In genomic region chr9:131117762-131118145, GRCh38 we compare ENCODE assay signal across 12 cellular contexts. TPM values are rescaled to one million over a fixed set of nuclear protein-coding genes. Genes with fewer than 3 reads are reported as not detected.
"Had no signal": no experiment of that assay in that cellular context is flagged by ENCODE, and none has a peak within 500 bp of the region (broad histone marks: within the 10 kb centered on the region; RNA-seq: fewer than 3 reads in every experiment).

No MANE protein-coding gene starts in this region.

- H3K4me3 ChIP-seq: SK-N-MC, transverse colon had no signal

- H3K27me3 ChIP-seq: transverse colon had no signal

- H3K4me1 ChIP-seq: transverse colon had no signal

- H3K27ac ChIP-seq: SK-N-MC, transverse colon had no signal

- H3K9me3 ChIP-seq: transverse colon had no signal

- ATAC-seq: T-cell had no signal

- DNase-seq: activated B cell treated with CpG ODN at 0.5 μM for 24 hours; activated CD4-positive, alpha-beta T cell treated with anti-CD3 and anti-CD28 coated beads, Interleukin-2, amount 10 ng/mL, durations not matched to agents 7 days and 5 days; activated CD8-positive, alpha-beta memory T cell treated with anti-CD3 and anti-CD28 coated beads for 24 hours; brain microvascular endothelial cell; foreskin melanocyte; kidney glomerular epithelial cell; occipital lobe; stimulated activated CD4-positive, alpha-beta T cell treated with anti-CD3 and anti-CD28 coated beads, Interleukin-4, amount 100 ng/mL, for 1 hour; stimulated activated CD8-positive, alpha-beta memory T cell treated with anti-CD3 and anti-CD28 coated beads, Interleukin-4, amount 100 ng/mL, for 48 hours; T-cell; transverse colon had no signal

- H3K36me3 ChIP-seq: brain microvascular endothelial cell, transverse colon had no signal

RNA-seq across cellular contexts. Expression of gene AIF1L, which starts 21.4 kb away (rescaled TPM):
- total RNA-seq: activated B cell treated with CpG ODN at 0.5 μM for 24 hours had no signal
